ENCODE assay signal across 8 cellular contexts in the genomic region with DNA sequence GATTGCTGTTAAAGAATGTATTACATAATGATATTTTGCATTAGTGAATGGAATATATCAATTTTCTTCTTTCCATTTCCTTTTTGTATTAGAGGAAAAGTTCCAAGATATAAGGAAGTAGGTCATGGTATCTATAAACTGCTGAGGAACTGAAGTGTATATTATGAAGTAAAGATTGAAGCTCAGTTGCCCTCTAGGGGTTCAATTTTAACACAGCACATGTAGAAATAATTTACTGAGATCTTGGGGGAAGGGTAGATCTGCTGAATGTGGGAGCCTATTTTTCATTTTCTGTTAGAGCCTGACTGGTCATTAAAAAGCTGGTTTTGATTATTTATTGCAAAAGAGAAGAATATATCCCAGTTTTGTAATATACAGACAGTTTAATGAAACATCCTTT. TPM values are rescaled to one million over a fixed set of nuclear protein-coding genes. Genes with fewer than 3 reads are reported as not detected.
DNase-seq lines count a peak whose midpoint lies in the region; ATAC-seq, FAIRE-seq and TF ChIP-seq lines count a peak whose summit lies in the region.

No MANE protein-coding gene starts in this region.

- no peaks in the 10 kb centered on the region for H3K79me2 ChIP-seq in smooth muscle cell (ENCODE audit: low read depth)

- no peaks in the 10 kb centered on the region for H3K27me3 ChIP-seq in cardiac muscle cell
- H3K27me3 ChIP-seq in smooth muscle cell (ENCODE audit: low read depth) = no peaks in the 10 kb centered on the region

- POLR2A ChIA-PET in activated CD4-positive, alpha-beta memory T cell treated with anti-CD3 and anti-CD28 coated beads, Interleukin-2, amount 10 ng/mL, durations not matched to agents 7 days and 5 days (lab: Charles Lee) = interaction anchor here (1.0 to 1.3 kb wide), 2 partner anchors 563 to 574 kb away, joined by 3 to 4 read pairs; no protein-coding TSS in a partner anchor

- peaks cover 17% of the 10 kb centered on the region for H3K36me3 Mint-ChIP-seq in activated CD8-positive, alpha-beta memory T cell treated with anti-CD3 and anti-CD28 coated beads, Interleukin-2, amount 10 ng/mL, durations not matched to agents 7 days and 5 days
- peaks cover 11% of the 10 kb centered on the region for H3K36me3 Mint-ChIP-seq in activated CD4-positive, alpha-beta memory T cell treated with anti-CD3 and anti-CD28 coated beads, Interleukin-2, amount 10 ng/mL, durations not matched to agents 7 days and 5 days (ENCODE audit: low read depth)

- CTCF ChIA-PET in activated CD8-positive, alpha-beta memory T cell treated with anti-CD3 and anti-CD28 coated beads, Interleukin-2, amount 10 ng/mL, durations not matched to agents 7 days and 5 days (lab: Charles Lee) = interaction anchor here (0.8 to 4.2 kb wide), 9 partner anchors 10 to 574 kb away, joined by 3 to 24 read pairs (median 4); partner anchors contain the start of gene EOMES
- CTCF ChIA-PET in activated CD4-positive, alpha-beta memory T cell treated with anti-CD3 and anti-CD28 coated beads, Interleukin-2, amount 10 ng/mL, durations not matched to agents 7 days and 5 days (lab: Charles Lee) = interaction anchor here (0.5 to 5.3 kb wide), 8 partner anchors 10 to 840 kb away, joined by 3 to 48 read pairs (median 6); partner anchors contain the start of gene EOMES

- no peaks in the 10 kb centered on the region for H3F3A ChIP-seq in smooth muscle cell (ENCODE audit: low read depth)

- peaks cover 13% of the 10 kb centered on the region for H4K20me1 ChIP-seq in smooth muscle cell (ENCODE audit: low read depth)

- no peak overlapping the region for H3K4me3 Mint-ChIP-seq in activated CD8-positive, alpha-beta memory T cell treated with anti-CD3 and anti-CD28 coated beads, Interleukin-2, amount 10 ng/mL, durations not matched to agents 7 days and 5 days
- H3K4me3 Mint-ChIP-seq in activated CD4-positive, alpha-beta memory T cell treated with anti-CD3 and anti-CD28 coated beads, Interleukin-2, amount 10 ng/mL, durations not matched to agents 7 days and 5 days = no peak overlapping the region

- H3K27ac ChIP-seq in VCaP (no peak overlapping the region), cardiac muscle cell (no peak overlapping the region), smooth muscle cell (ENCODE audit: low read depth) (no peak overlapping the region)

- H2AFZ ChIP-seq in smooth muscle cell (ENCODE audit: low read depth) = no peak overlapping the region

- no peak overlapping the region for H3K9ac ChIP-seq in smooth muscle cell (ENCODE audit: low read depth)

- H3K27me3 Mint-ChIP-seq in activated CD8-positive, alpha-beta memory T cell treated with anti-CD3 and anti-CD28 coated beads, Interleukin-2, amount 10 ng/mL, durations not matched to agents 7 days and 5 days = no peaks in the 10 kb centered on the region
- no peaks in the 10 kb centered on the region for H3K27me3 Mint-ChIP-seq in activated CD4-positive, alpha-beta memory T cell treated with anti-CD3 and anti-CD28 coated beads, Interleukin-2, amount 10 ng/mL, durations not matched to agents 7 days and 5 days

- TF ChIP-seq POLR2A in H54 (IDR thresholded peaks at IDR 0.05; ENCODE audit: low read depth, low read length) = no peak

- no peaks in the 10 kb centered on the region for H3K9me3 ChIP-seq in cardiac muscle cell (ENCODE audit: low read depth)
- H3K9me3 ChIP-seq in smooth muscle cell (replicated peaks; ENCODE audit: low read depth) = peaks cover 4% of the 10 kb centered on the region

- no peak overlapping the region for H3K27ac Mint-ChIP-seq in activated CD8-positive, alpha-beta memory T cell treated with anti-CD3 and anti-CD28 coated beads, Interleukin-2, amount 10 ng/mL, durations not matched to agents 7 days and 5 days
- no peak overlapping the region for H3K27ac Mint-ChIP-seq in activated CD4-positive, alpha-beta memory T cell treated with anti-CD3 and anti-CD28 coated beads, Interleukin-2, amount 10 ng/mL, durations not matched to agents 7 days and 5 days

- DNase-seq in activated CD8-positive, alpha-beta memory T cell treated with anti-CD3 and anti-CD28 coated beads, Interleukin-2, amount 10 ng/mL, durations not matched to agents 7 days and 5 days = no peak
- DNase-seq in activated CD8-positive, alpha-beta memory T cell treated with anti-CD3 and anti-CD28 coated beads for 24 hours = no peak
- no peak for DNase-seq in H54 (ENCODE audit: insufficient read length, low spot score)
- DNase-seq in LHCN-M2 (ENCODE audit: low read depth) = peak; percentile 38
- DNase-seq in cardiac muscle cell (ENCODE audit: low read depth in 1 of 2, low spot score in 1 of 2) = peak; percentile 44 to 64
- DNase-seq in smooth muscle cell (lab: John Stamatoyannopoulos, UW; ENCODE audit: unreplicated experiment) = no peak
- DNase-seq in activated CD4-positive, alpha-beta memory T cell treated with anti-CD3 and anti-CD28 coated beads, Interleukin-2, amount 10 ng/mL, durations not matched to agents 7 days and 5 days = no peak

- no peak overlapping the region for H3K4me2 ChIP-seq in smooth muscle cell

- no peaks in the 10 kb centered on the region for H3K4me1 ChIP-seq in cardiac muscle cell (ENCODE audit: low read depth)
- no peaks in the 10 kb centered on the region for H3K4me1 ChIP-seq in smooth muscle cell (ENCODE audit: low read depth)

- H3K4me1 Mint-ChIP-seq in activated CD8-positive, alpha-beta memory T cell treated with anti-CD3 and anti-CD28 coated beads, Interleukin-2, amount 10 ng/mL, durations not matched to agents 7 days and 5 days = peaks cover 13% of the 10 kb centered on the region
- H3K4me1 Mint-ChIP-seq in activated CD4-positive, alpha-beta memory T cell treated with anti-CD3 and anti-CD28 coated beads, Interleukin-2, amount 10 ng/mL, durations not matched to agents 7 days and 5 days = peaks cover 5% of the 10 kb centered on the region

- H3K4me3 ChIP-seq in cardiac muscle cell (no peak overlapping the region), smooth muscle cell (no peak overlapping the region)

- peak; percentile 71 for FAIRE-seq in H54 (lab: Jason Lieb, UNC)

- TF ChIP-seq CTCF in VCaP (conservative IDR thresholded peaks at IDR 0.05) (peak; percentile 83), cardiac muscle cell (IDR thresholded peaks at IDR 0.05; ENCODE audit: low read depth, low read length) (peak; percentile 58), smooth muscle cell (IDR thresholded peaks at IDR 0.05; ENCODE audit: borderline replicate concordance, insufficient read depth, poor library complexity, severe bottlenecking) (peak; percentile 43)

- H3K36me3 ChIP-seq in cardiac muscle cell = no peaks in the 10 kb centered on the region
- no peaks in the 10 kb centered on the region for H3K36me3 ChIP-seq in smooth muscle cell (ENCODE audit: low read depth)

- H3K9me3 Mint-ChIP-seq in activated CD8-positive, alpha-beta memory T cell treated with anti-CD3 and anti-CD28 coated beads, Interleukin-2, amount 10 ng/mL, durations not matched to agents 7 days and 5 days (ENCODE audit: low read depth) = no peaks in the 10 kb centered on the region
- no peaks in the 10 kb centered on the region for H3K9me3 Mint-ChIP-seq in activated CD4-positive, alpha-beta memory T cell treated with anti-CD3 and anti-CD28 coated beads, Interleukin-2, amount 10 ng/mL, durations not matched to agents 7 days and 5 days

- peak; percentile 80 for ATAC-seq in activated CD8-positive, alpha-beta memory T cell treated with anti-CD3 and anti-CD28 coated beads, Interleukin-2, amount 10 ng/mL, durations not matched to agents 7 days and 5 days

RNA-seq across cellular contexts. Expression of gene CMC1, which starts 45.2 kb away (rescaled TPM):
- total RNA-seq in activated CD8-positive, alpha-beta memory T cell treated with anti-CD3 and anti-CD28 coated beads, Interleukin-2, amount 10 ng/mL, durations not matched to agents 7 days and 5 days = 10 to 100 TPM; 22.5 to 23.7 TPM
- 6.9 and 11.0 TPM in 2 replicates for total RNA-seq in LHCN-M2 (2014; rRNA removed)
- 34.2 TPM for polyA plus RNA-seq in LHCN-M2 (2012)
- total RNA-seq in cardiac muscle cell = 9.2 and 14.0 TPM in 2 replicates
- 72.0 and 84.9 TPM in 2 replicates for polyA plus RNA-seq in cardiac muscle cell
- total RNA-seq in smooth muscle cell = 22.5 and 23.0 TPM in 2 replicates
- polyA plus RNA-seq in smooth muscle cell = 41.4 and 42.4 TPM in 2 replicates
- total RNA-seq in activated CD4-positive, alpha-beta memory T cell treated with anti-CD3 and anti-CD28 coated beads, Interleukin-2, amount 10 ng/mL, durations not matched to agents 7 days and 5 days = 10 to 100 TPM; 18.8 to 21.0 TPM

Comparison
In these comparisons a context has a peak if more than half of its experiments do, and no peak if none do; other contexts are left out.
1. DNase-seq: peak in LHCN-M2 (single experiment) and cardiac muscle cell (2 of 2); none in activated CD8-positive, alpha-beta memory T cell treated with anti-CD3 and anti-CD28 coated beads, Interleukin-2, amount 10 ng/mL, durations not matched to agents 7 days and 5 days (single experiment), activated CD8-positive, alpha-beta memory T cell treated with anti-CD3 and anti-CD28 coated beads for 24 hours (single experiment), H54 (single experiment), smooth muscle cell (single experiment) and activated CD4-positive, alpha-beta memory T cell treated with anti-CD3 and anti-CD28 coated beads, Interleukin-2, amount 10 ng/mL, durations not matched to agents 7 days and 5 days (single experiment).
2. Peak in every context shown above with its lines, with median percentiles within 50 percentile points of each other: CTCF ChIP-seq.